In the genomic region with DNA sequence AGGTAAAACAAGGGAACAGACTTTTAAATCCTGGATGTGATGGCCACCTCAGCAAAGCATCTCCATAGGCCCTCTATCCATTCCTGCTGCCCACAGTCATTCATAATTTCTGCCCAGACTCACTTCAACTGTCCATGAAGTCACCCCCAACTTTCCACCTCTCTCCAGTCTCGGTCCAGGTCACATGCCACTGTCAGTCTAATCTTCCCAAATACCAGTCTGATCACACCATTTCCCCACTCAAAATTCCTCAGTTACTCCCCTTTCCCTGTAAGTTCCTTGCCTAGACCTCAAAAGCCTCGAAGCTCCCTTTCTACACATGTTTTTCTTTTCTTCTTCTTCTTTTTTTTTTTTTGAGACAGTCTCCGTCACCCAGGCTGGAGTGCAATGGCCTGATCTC, we compare ENCODE assay signal across 18 cellular contexts. TPM values are rescaled to one million over a fixed set of nuclear protein-coding genes. Genes with fewer than 3 reads are reported as not detected.
DNase-seq lines count a peak whose midpoint lies in the region; ATAC-seq and TF ChIP-seq lines count a peak whose summit lies in the region.
"Had no signal": no experiment of that assay in that cellular context is flagged by ENCODE, and none has a peak within 500 bp of the region (broad histone marks: within the 10 kb centered on the region; RNA-seq: fewer than 3 reads in every experiment).

No MANE protein-coding gene starts in this region.

- H3K4me3 ChIP-seq in IMR-90 (ENCODE audit: insufficient read depth, low read depth, low read length) (no peak overlapping the region), mesenchymal stem cell (ENCODE audit: insufficient read depth in 1 of 2, low read depth in 1 of 2, low read length in 2 of 2) (no peak overlapping the region), smooth muscle cell (no peak overlapping the region)
- no peak overlapping the region for H3K4me3 ChIP-seq in CD8-positive, alpha-beta T cell (ENCODE audit: low read depth, low read length)
- H3K4me3 ChIP-seq: A549, Peyer's patch had no signal

- H2BK5ac ChIP-seq in IMR-90 (ENCODE audit: low read depth, low read length, poor library complexity, severe bottlenecking) (no peak overlapping the region), mesenchymal stem cell (ENCODE audit: low read depth, low read length, poor library complexity, severe bottlenecking) (no peak overlapping the region)

- H3K4me2 ChIP-seq in IMR-90 (ENCODE audit: low read depth, low read length) (no peak overlapping the region), mesenchymal stem cell (ENCODE audit: low read length, poor library complexity, severe bottlenecking) (no peak overlapping the region), smooth muscle cell (peak overlapping the region; percentile 17)
- H3K4me2 ChIP-seq: A549 had no signal

- H4K8ac ChIP-seq in IMR-90 (ENCODE audit: low read depth in 2 of 2, low read length in 2 of 2), result no peak overlapping the region
- peak overlapping the region; percentile 67 for H4K8ac ChIP-seq in mesenchymal stem cell (ENCODE audit: low read length)

- H3K79me1 ChIP-seq in IMR-90 (ENCODE audit: low read depth in 1 of 2, low read length in 2 of 2) (no peaks in the 10 kb centered on the region), mesenchymal stem cell (replicated peaks; ENCODE audit: low read length, poor library complexity, severe bottlenecking) (no peaks in the 10 kb centered on the region)

- no peak overlapping the region for H2BK20ac ChIP-seq in IMR-90 (ENCODE audit: low read depth, low read length)

- no peak for TF ChIP-seq RAD21 in IMR-90 (IDR thresholded peaks at IDR 0.05; ENCODE audit: low read length)

- TF ChIP-seq POLR2A in IMR-90 (IDR thresholded peaks at IDR 0.05; ENCODE audit: low read depth, low read length), result no peak

- BruUV-seq in IMR-90 (replicated peaks; lab: Mats Ljungman, UMichigan), result no TSS peak

- H3K9me1 ChIP-seq in IMR-90 (ENCODE audit: insufficient read depth, low read length), result 0 out of 2 replicates have a peak, but pooled peaks cover under 1% of the 10 kb centered on the region

- DNase-seq in IMR-90, result no peak
- peak; percentile 4 for DNase-seq in astrocyte of the hippocampus (ENCODE audit: low read depth, low spot score)
- no peak for DNase-seq in mesenchymal stem cell
- no peak for DNase-seq in smooth muscle cell (lab: John Stamatoyannopoulos, UW; ENCODE audit: unreplicated experiment)
- no peak for DNase-seq in epidermal melanocyte (ENCODE audit: insufficient read length, low spot score)
- no peak for DNase-seq in CD8-positive, alpha-beta T cell
- DNase-seq: COR-L47, DMS79, NCI-H1105 treated with DMSO at 0.1 percent for 48 hours, NCI-H2029 treated with DMSO at 0.1 percent for 48 hours, NCI-H226, NCI-H774 had no signal

- no peaks in the 10 kb centered on the region for H3K4me1 Mint-ChIP-seq in CD8-positive, alpha-beta T cell (ENCODE audit: low read depth)

- dilution Hi-C loops in IMR-90 (cut with HindIII; ENCODE audit: low sequenced_read_pairs, unreplicated experiment), result no loop called here

- no peak overlapping the region for H2AK9ac ChIP-seq in IMR-90 (replicated peaks; ENCODE audit: low read depth, low read length, poor library complexity)

- POLR2A ChIA-PET in IMR-90 (lab: Charles Lee; ENCODE audit: unreplicated experiment), result interaction anchor here (0.6 kb wide), 2 partner anchors 68 to 144 kb away, joined by 8 to 9 read pairs; no protein-coding TSS in a partner anchor
- POLR2A ChIA-PET in CD8-positive, alpha-beta T cell (lab: Charles Lee), result interaction anchor here (0.6 to 1.4 kb wide), 3 partner anchors 34 to 104 kb away, joined by 3 read pairs; no protein-coding TSS in a partner anchor

- no peak overlapping the region for H3K27ac Mint-ChIP-seq in CD8-positive, alpha-beta T cell
- H3K27ac Mint-ChIP-seq: B cell had no signal

- no peak overlapping the region for H2AK5ac ChIP-seq in IMR-90 (ENCODE audit: low read depth, low read length)
- no peak overlapping the region for H2AK5ac ChIP-seq in mesenchymal stem cell (ENCODE audit: low read length, severe bottlenecking)

- intact Hi-C loops in IMR-90 (cut with micrococcal nuclease), result no loop called here
- intact Hi-C loops in CD8-positive, alpha-beta T cell (cut with DNase I, micrococcal nuclease), result no loop called here

- H2BK15ac ChIP-seq in IMR-90 (ENCODE audit: low read depth, low read length) (no peak overlapping the region), mesenchymal stem cell (ENCODE audit: low read depth, poor library complexity, severe bottlenecking) (peak overlapping the region; percentile 90)

- H4K20me1 ChIP-seq in IMR-90 (ENCODE audit: insufficient read depth, low read length), result no peaks in the 10 kb centered on the region
- no peaks in the 10 kb centered on the region for H4K20me1 ChIP-seq in smooth muscle cell (ENCODE audit: low read depth)

- no peaks in the 10 kb centered on the region for H3K9me3 Mint-ChIP-seq in CD8-positive, alpha-beta T cell

- H3K4me1 ChIP-seq in IMR-90 (ENCODE audit: control insufficient read depth, insufficient read depth, low read length), result peaks cover 2% of the 10 kb centered on the region; the same call in 1 of the 2 replicates
- no peaks in the 10 kb centered on the region for H3K4me1 ChIP-seq in mesenchymal stem cell (ENCODE audit: control insufficient read depth, insufficient read depth, low read depth, low read length)
- H3K4me1 ChIP-seq in smooth muscle cell (ENCODE audit: low read depth), result no peaks in the 10 kb centered on the region
- no peaks in the 10 kb centered on the region for H3K4me1 ChIP-seq in CD8-positive, alpha-beta T cell (ENCODE audit: insufficient read depth, low read length)
- H3K4me1 ChIP-seq: A549 had no signal

- H3K18ac ChIP-seq in IMR-90 (ENCODE audit: low read depth, low read length), result no peak overlapping the region
- H3K18ac ChIP-seq in mesenchymal stem cell (ENCODE audit: low read depth in 1 of 2, low read length in 2 of 2), result peak overlapping the region in 1 of 2 experiments; percentile 48

- CTCF ChIA-PET in IMR-90 (lab: Yijun Ruan, JAX), result no interaction called here
- CTCF ChIA-PET in CD8-positive, alpha-beta T cell (lab: Charles Lee), result no interaction called here

- H3K9me3 ChIP-seq in IMR-90 (ENCODE audit: control insufficient read depth, insufficient read depth, low read length) (no peaks in the 10 kb centered on the region), mesenchymal stem cell (ENCODE audit: control insufficient read depth, low read length) (no peaks in the 10 kb centered on the region), smooth muscle cell (replicated peaks; ENCODE audit: low read depth) (no peaks in the 10 kb centered on the region)
- no peaks in the 10 kb centered on the region for H3K9me3 ChIP-seq in CD8-positive, alpha-beta T cell (ENCODE audit: low read length)
- H3K9me3 ChIP-seq: A549, Peyer's patch had no signal

- H3K4ac ChIP-seq in IMR-90 (ENCODE audit: low read depth, low read length) (no peak overlapping the region), mesenchymal stem cell (ENCODE audit: low read depth in 1 of 2, low read length in 2 of 2) (peak overlapping the region in 1 of 2 experiments; percentile 6)

- H2BK120ac ChIP-seq in IMR-90 (ENCODE audit: low read depth, low read length), result no peak overlapping the region
- H2BK120ac ChIP-seq in mesenchymal stem cell (ENCODE audit: low read depth, low read length), result peak overlapping the region; percentile 38

- H3K27ac ChIP-seq in IMR-90 (ENCODE audit: insufficient read depth, low read length) (no peak overlapping the region), mesenchymal stem cell (ENCODE audit: low read length, poor library complexity, severe bottlenecking) (no peak overlapping the region), smooth muscle cell (ENCODE audit: low read depth) (no peak overlapping the region)
- no peak overlapping the region for H3K27ac ChIP-seq in CD8-positive, alpha-beta T cell (ENCODE audit: low read depth, low read length)
- H3K27ac ChIP-seq: A549, Peyer's patch had no signal

- peaks cover 3% of the 10 kb centered on the region for H3F3A ChIP-seq in smooth muscle cell (ENCODE audit: low read depth)

- no peak overlapping the region for H3K9ac ChIP-seq in IMR-90 (ENCODE audit: low read depth, low read length)
- H3K9ac ChIP-seq in mesenchymal stem cell (ENCODE audit: low read length), result no peak overlapping the region
- H3K9ac ChIP-seq in smooth muscle cell (ENCODE audit: low read depth), result no peak overlapping the region

- H3K27me3 ChIP-seq in IMR-90 (ENCODE audit: control insufficient read depth, insufficient read depth, low read length) (no peaks in the 10 kb centered on the region; the same call in none of the 2 replicates), mesenchymal stem cell (ENCODE audit: control insufficient read depth in 1 of 2, insufficient read depth in 1 of 2, low read length in 2 of 2) (peaks cover 0 to 4% of the 10 kb centered on the region in 2 experiments), smooth muscle cell (ENCODE audit: low read depth) (no peaks in the 10 kb centered on the region)
- no peaks in the 10 kb centered on the region for H3K27me3 ChIP-seq in CD8-positive, alpha-beta T cell (ENCODE audit: insufficient read depth, low read length)
- H3K27me3 ChIP-seq: Peyer's patch had no signal

- H3K56ac ChIP-seq in IMR-90 (ENCODE audit: extremely low read depth, insufficient read depth, low read length), result no peak overlapping the region

- H4K91ac ChIP-seq in IMR-90 (ENCODE audit: insufficient read depth, low read depth, low read length) (no peak overlapping the region), mesenchymal stem cell (ENCODE audit: low read length) (peak overlapping the region; percentile 93)

- H4K5ac ChIP-seq in IMR-90 (ENCODE audit: low read depth, low read length), result no peak overlapping the region

- H3K23ac ChIP-seq in IMR-90 (ENCODE audit: low read depth, low read length), result no peak overlapping the region
- no peak overlapping the region for H3K23ac ChIP-seq in mesenchymal stem cell (ENCODE audit: low read length in 2 of 2)

- WGBS in IMR-90 (ENCODE audit: extremely low coverage in 2 of 2, insufficient read length in 1 of 2), 2 experiments, result 67% methylated on average over 3 of the region's 3 CpGs; no CpG with 5 or more reads in 1 of the 2 experiments
- WGBS in mesenchymal stem cell, result 66% methylated on average over 3 of the region's 3 CpGs
- WGBS in smooth muscle cell (ENCODE audit: low lambda C conversion rate), result 60% methylated on average over 3 of the region's 3 CpGs

- H3K36me3 Mint-ChIP-seq in CD8-positive, alpha-beta T cell, result no peaks in the 10 kb centered on the region

- no peak for ATAC-seq in IMR-90 (ENCODE audit: low read depth)
- ATAC-seq in CD8-positive, alpha-beta T cell, result no peak
- no peak for ATAC-seq in GM21515 (IDR thresholded peaks at IDR 0.05; ENCODE audit: unreplicated experiment)
- ATAC-seq: A549 had no signal

- TF ChIP-seq CTCF in IMR-90 (conservative IDR thresholded peaks at IDR 0.05; ENCODE audit: low read depth, low read length) (no peak), smooth muscle cell (IDR thresholded peaks at IDR 0.05; ENCODE audit: borderline replicate concordance, insufficient read depth, poor library complexity, severe bottlenecking) (no peak)
- TF ChIP-seq CTCF in CD8-positive, alpha-beta T cell (IDR thresholded peaks at IDR 0.05), result no peak

- no peaks in the 10 kb centered on the region for H3K36me3 ChIP-seq in IMR-90 (ENCODE audit: control insufficient read depth, insufficient read depth, low read length)
- H3K36me3 ChIP-seq in mesenchymal stem cell (ENCODE audit: control insufficient read depth in 1 of 2, insufficient read depth in 2 of 2, low read depth in 1 of 2, low read length in 2 of 2), result no peaks in the 10 kb centered on the region
- H3K36me3 ChIP-seq in smooth muscle cell (ENCODE audit: low read depth), result no peaks in the 10 kb centered on the region
- H3K36me3 ChIP-seq in CD8-positive, alpha-beta T cell (ENCODE audit: insufficient read depth, low read length), result no peaks in the 10 kb centered on the region
- H3K36me3 ChIP-seq: Peyer's patch had no signal

- H3K79me2 ChIP-seq in smooth muscle cell (ENCODE audit: low read depth), result no peaks in the 10 kb centered on the region

- H2BK12ac ChIP-seq in mesenchymal stem cell (ENCODE audit: low read length in 2 of 2), result peak overlapping the region; percentile 57 to 99

- H3K27me3 Mint-ChIP-seq in CD8-positive, alpha-beta T cell (ENCODE audit: low read depth), result no peaks in the 10 kb centered on the region

- H3K14ac ChIP-seq in IMR-90 (replicated peaks; ENCODE audit: low read depth, low read length), result no peak overlapping the region
- H3K14ac ChIP-seq in mesenchymal stem cell (ENCODE audit: low read length in 2 of 2), result no peak overlapping the region

- in situ Hi-C loops in IMR-90 (cut with MboI; ENCODE audit: low sequenced_read_pairs), result no loop called here

- H2AFZ ChIP-seq in IMR-90 (replicated peaks; ENCODE audit: low read length, poor library complexity) (peak overlapping the region; percentile 2), mesenchymal stem cell (ENCODE audit: low read depth, low read length) (no peak overlapping the region), smooth muscle cell (ENCODE audit: low read depth) (peak overlapping the region; percentile 52)

- no peak overlapping the region for H3K4me3 Mint-ChIP-seq in CD8-positive, alpha-beta T cell
- H3K4me3 Mint-ChIP-seq: B cell had no signal

RNA-seq across cellular contexts. Expression of a gene that starts 51.2 kb away (rescaled TPM):
- total RNA-seq in IMR-90 (2012; rRNA removed) (1.3 and 1.7 TPM in 2 replicates), smooth muscle cell (86.9 and 142 TPM in 2 replicates)
- polyA plus RNA-seq in IMR-90 (2012; rRNA removed) (1.7 and 2.0 TPM in 2 replicates), smooth muscle cell (66.0 and 111 TPM in 2 replicates)
- 1.2 and 1.5 TPM in 2 replicates for polyA plus RNA-seq in IMR-90 (2012; cell fraction: cytosol; rRNA removed)
- polyA plus RNA-seq in IMR-90 (2012; cell fraction: nucleus; rRNA removed; ENCODE audit: low replicate concordance), result 0.47 and 0.64 TPM in 2 replicates
- 11.9 TPM for polyA plus RNA-seq in mesenchymal stem cell (2013, experiment 1 of 2)
- polyA plus RNA-seq in mesenchymal stem cell (2013, experiment 2 of 2), result 11.5 TPM
- 10 to 100 TPM in 1 of 2 experiments, 1 to 10 TPM in 1; 10.0 to 13.1 TPM for total RNA-seq in CD8-positive, alpha-beta T cell
- total RNA-seq: OCI-LY7, SK-MEL-5 had no signal
- polyA plus RNA-seq: A549 had no signal
